ENCODE assay signal across 24 cellular contexts in the genomic region with DNA sequence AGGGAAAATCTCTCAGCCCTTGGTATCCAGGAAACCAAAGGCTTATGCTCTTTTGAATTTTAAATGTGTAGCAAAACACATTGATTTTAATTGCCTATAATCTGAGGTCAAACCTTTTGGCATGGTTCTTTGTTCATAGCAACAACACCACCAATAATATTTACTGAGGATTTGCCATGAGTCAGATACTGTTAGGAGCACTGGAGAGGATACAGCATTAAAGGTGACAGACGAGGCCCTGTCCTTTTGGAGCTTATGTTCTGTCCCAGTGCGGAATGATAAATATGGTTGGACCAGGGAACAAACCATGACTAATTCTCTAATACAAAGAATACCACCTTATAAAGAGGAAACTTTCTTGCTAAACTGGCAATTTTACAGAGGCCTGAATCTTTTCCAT.
DNase-seq lines count a peak whose midpoint lies in the region; ATAC-seq and TF ChIP-seq lines count a peak whose summit lies in the region.
"Had no signal": no experiment of that assay in that cellular context is flagged by ENCODE, and none has a peak within 500 bp of the region (broad histone marks: within the 10 kb centered on the region; RNA-seq: fewer than 3 reads in every experiment).

No MANE protein-coding gene starts in this region.

- no CpG with 5 or more reads among the region's 2 CpGs for WGBS in mesendoderm (ENCODE audit: extremely low coverage, insufficient coverage, low lambda C conversion rate)

- no peak overlapping the region for H2BK15ac ChIP-seq in mesendoderm (replicated peaks; ENCODE audit: low read depth)

- H2AK5ac ChIP-seq in mesendoderm (ENCODE audit: low read length): no peak overlapping the region

- H3K79me2 ChIP-seq in mesendoderm (ENCODE audit: control insufficient read depth, insufficient read depth, low read length): no peaks in the 10 kb centered on the region

- DNase-seq in Caki2 (ENCODE audit: low read depth) (peak; percentile 13), DMS53 treated with DMSO at 0.1 percent for 48 hours (lab: John Stamatoyannopoulos, UW; ENCODE audit: unreplicated experiment) (peak; percentile 6), SJCRH30 (peak in 1 of 2 experiments; percentile 32), mesendoderm (peak; percentile 53)
- DNase-seq: Calu3; CD8-positive, alpha-beta T cell; DMS153; GM23248; H7; IMR-90; KG1; MM.1S; NCI-H1694; NCI-H2081; NCI-H2227 treated with DMSO at 0.1 percent for 48 hours; NCI-H526 treated with DMSO at 0.1 percent for 48 hours; NK-92 treated with Interleukin-12 subunit alpha and Interleukin-12 subunit beta, amount 100 ng/mL, for 24 hours; RPMI8226; SHP77 treated with DMSO at 0.1 percent for 48 hours had no signal

- no peak overlapping the region for H4K8ac ChIP-seq in mesendoderm (ENCODE audit: low read depth, low read length)

- peaks cover 9% of the 10 kb centered on the region for H3K4me1 ChIP-seq in SJCRH30
- no peaks in the 10 kb centered on the region for H3K4me1 ChIP-seq in mesendoderm (ENCODE audit: control insufficient read depth, low read depth, low read length)

- H2BK5ac ChIP-seq in mesendoderm (ENCODE audit: low read length): no peak overlapping the region

- no peaks in the 10 kb centered on the region for H3K9me3 ChIP-seq in SJCRH30 (replicated peaks)

- H3K27ac ChIP-seq in SJCRH30: peak overlapping the region; percentile 29
- H3K27ac ChIP-seq in mesendoderm (ENCODE audit: low read depth, low read length): no peak overlapping the region
- H3K27ac ChIP-seq: C4-2B, GM23248, SK-N-MC had no signal

- in situ Hi-C loops in Caki2 (cut with HindIII; ENCODE audit: low pct_unique_long_range_greater_than_20kb, low sequenced_read_pairs): no loop called here

- H3K23ac ChIP-seq in mesendoderm (ENCODE audit: low read length): no peak overlapping the region

- H3K27me3 ChIP-seq in SJCRH30: no peaks in the 10 kb centered on the region
- no peaks in the 10 kb centered on the region for H3K27me3 ChIP-seq in mesendoderm (ENCODE audit: insufficient read depth, low read length, poor library complexity)

- H3K18ac ChIP-seq in mesendoderm (ENCODE audit: low read length): no peak overlapping the region

- no peak overlapping the region for H3K9ac ChIP-seq in mesendoderm (ENCODE audit: low read length)
- H3K9ac ChIP-seq: GM23248 had no signal

- no peak overlapping the region for H4K5ac ChIP-seq in mesendoderm (ENCODE audit: low read length)

- ATAC-seq in GM18505 (IDR thresholded peaks at IDR 0.05; ENCODE audit: unreplicated experiment) (no peak), HG02885 (IDR thresholded peaks at IDR 0.05; ENCODE audit: poor library complexity, unreplicated experiment) (no peak), HG02840 (IDR thresholded peaks at IDR 0.05; ENCODE audit: low FRiP score, unreplicated experiment) (no peak)
- ATAC-seq: CD8-positive, alpha-beta T cell had no signal

- no peak overlapping the region for H3K4me2 ChIP-seq in mesendoderm (ENCODE audit: low read length)

- H3K79me1 ChIP-seq in mesendoderm (ENCODE audit: low read length): no peaks in the 10 kb centered on the region

- no peak overlapping the region for H2BK120ac ChIP-seq in mesendoderm (ENCODE audit: low read depth, low read length)

- H3K4ac ChIP-seq in mesendoderm (ENCODE audit: low read depth, low read length): no peak overlapping the region

- TF ChIP-seq POLR2A in GM18505 (IDR thresholded peaks at IDR 0.05; ENCODE audit: borderline replicate concordance, extremely low read depth, insufficient read depth, insufficient read length): no peak

- no peak overlapping the region for H3K56ac ChIP-seq in mesendoderm (ENCODE audit: low read length)

- H3K4me3 ChIP-seq in SJCRH30 (no peak overlapping the region), mesendoderm (ENCODE audit: low read length) (no peak overlapping the region)
- H3K4me3 ChIP-seq: GM23248, SK-N-MC had no signal

- H3K36me3 ChIP-seq in SJCRH30 (no peaks in the 10 kb centered on the region), mesendoderm (ENCODE audit: control insufficient read depth, insufficient read depth, low read length) (no peaks in the 10 kb centered on the region)
